ENCODE assay signal across 10 cellular contexts in the genomic region with DNA sequence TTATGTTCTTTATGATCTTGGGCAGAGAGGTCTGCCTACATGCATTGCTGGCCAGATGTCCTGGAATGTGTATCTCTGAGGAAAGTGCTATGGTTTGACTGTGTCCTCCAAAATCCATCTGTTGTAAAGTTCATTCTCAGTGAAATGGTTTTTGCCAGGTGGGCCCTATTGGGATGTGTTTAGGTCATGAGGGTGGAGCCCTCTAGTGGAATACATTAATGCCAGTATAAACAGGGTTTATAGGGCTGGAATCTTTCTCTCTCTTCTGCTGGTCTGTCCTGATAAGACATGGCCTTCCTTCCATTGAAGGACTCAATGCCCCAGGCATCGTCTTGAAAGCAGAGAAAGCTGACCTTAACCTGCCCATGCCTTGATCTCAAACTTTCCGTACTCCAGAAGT.
DNase-seq lines count a peak whose midpoint lies in the region; ATAC-seq and TF ChIP-seq lines count a peak whose summit lies in the region.
"Had no signal": no experiment of that assay in that cellular context is flagged by ENCODE, and none has a peak within 500 bp of the region (broad histone marks: within the 10 kb centered on the region; RNA-seq: fewer than 3 reads in every experiment).

No MANE protein-coding gene starts in this region.

- no peak overlapping the region for H2AFZ ChIP-seq in PC-3 (ENCODE audit: low read length)

- H3F3A ChIP-seq in PC-3 (ENCODE audit: low read length, unreplicated experiment) = no peaks in the 10 kb centered on the region

- peaks cover 66% of the 10 kb centered on the region for H3K27me3 ChIP-seq in PC-3 (ENCODE audit: low read length)

- H3K4me1 ChIP-seq in PC-3 (ENCODE audit: insufficient read depth, low read length) = no peaks in the 10 kb centered on the region
- H3K4me1 ChIP-seq: HAP-1 had no signal

- no peaks in the 10 kb centered on the region for H3K79me2 ChIP-seq in PC-3 (ENCODE audit: low read length)

- H3K9me3 ChIP-seq in PC-3 (ENCODE audit: low read length) = no peaks in the 10 kb centered on the region
- H3K9me3 ChIP-seq: HAP-1 had no signal

- H3K27ac ChIP-seq in PC-3 (ENCODE audit: low read length) = no peak overlapping the region

- no peak overlapping the region for H3K4me2 ChIP-seq in PC-3 (ENCODE audit: low read length)

- no peaks in the 10 kb centered on the region for H4K20me1 ChIP-seq in PC-3 (ENCODE audit: low read length)

- POLR2A ChIA-PET in PC-3 (lab: Charles Lee; ENCODE audit: unreplicated experiment) = no interaction called here

- H3K9me2 ChIP-seq in PC-3 (replicated peaks; ENCODE audit: low read length) = no peaks in the 10 kb centered on the region

- intact Hi-C loops in PC-3 (cut with micrococcal nuclease) = no loop called here

- ATAC-seq in PC-3 (peak; percentile 42; the same call in 1 of the 2 replicates), GM21367 (IDR thresholded peaks at IDR 0.05; ENCODE audit: unreplicated experiment) (no peak)
- ATAC-seq: stimulated activated effector memory CD8-positive, alpha-beta T cell treated with anti-CD3 and anti-CD28 coated beads, Interleukin-12 subunit alpha, Interleukin-12 subunit beta, amount 100 ng/mL, for 72 hours had no signal

- CTCF ChIA-PET in PC-3 (lab: Charles Lee) = no interaction called here

- H3K4me3 ChIP-seq in AG09309 (ENCODE audit: control insufficient read depth, low read depth, low read length) = no peak overlapping the region
- no peak overlapping the region for H3K4me3 ChIP-seq in GM12875 (ENCODE audit: low read depth, low read length)
- no peak overlapping the region for H3K4me3 ChIP-seq in PC-3 (ENCODE audit: low read length)
- no peak overlapping the region for H3K4me3 ChIP-seq in fibroblast of pulmonary artery (replicated peaks; ENCODE audit: low read depth, low read length)
- H3K4me3 ChIP-seq: HAP-1 had no signal

- TF ChIP-seq CTCF in AG09309 (IDR thresholded peaks at IDR 0.05; ENCODE audit: control insufficient read depth, insufficient read depth, low read depth, low read length, missing control alignments) (peak; percentile 27), GM12875 (IDR thresholded peaks at IDR 0.05; ENCODE audit: borderline replicate concordance, insufficient read depth, low read depth, low read length) (peak; percentile 37; the same call in 1 of the 2 replicates), PC-3 (conservative IDR thresholded peaks at IDR 0.05; ENCODE audit: low read depth, low read length) (peak; percentile 66), fibroblast of pulmonary artery (IDR thresholded peaks at IDR 0.05; ENCODE audit: low read length, missing control alignments) (peak; percentile 32)

- no TSS peak for BruUV-seq in PC-3 (replicated peaks; lab: Mats Ljungman, UMichigan)

- DNase-seq in AG09309 (ENCODE audit: low read depth) = no peak
- DNase-seq in PC-3 = peak; percentile 45
- peak; percentile 6 for DNase-seq in fibroblast of pulmonary artery (ENCODE audit: low read depth)
- no peak for DNase-seq in H4 (ENCODE audit: low spot score)
- DNase-seq in HuH-7 (ENCODE audit: low spot score) = no peak
- no peak for DNase-seq in NCI-H1436 (lab: John Stamatoyannopoulos, UW)

- H3K9ac ChIP-seq in PC-3 (ENCODE audit: low read length) = no peak overlapping the region

- H3K36me3 ChIP-seq in PC-3 (ENCODE audit: low read depth, low read length) = no peaks in the 10 kb centered on the region
- H3K36me3 ChIP-seq: HAP-1 had no signal

Comparison
In these comparisons a context has a peak if more than half of its experiments do, and no peak if none do; other contexts are left out.
1. DNase-seq: peak in PC-3 (single experiment) and fibroblast of pulmonary artery (single experiment); none in AG09309 (single experiment), H4 (single experiment), HuH-7 (single experiment) and NCI-H1436 (single experiment).
2. Peak in every context shown above with its lines, with median percentiles within 50 percentile points of each other: CTCF ChIP-seq.